Comparison of ENCODE assay signal across 8 cellular contexts in the genomic region with DNA sequence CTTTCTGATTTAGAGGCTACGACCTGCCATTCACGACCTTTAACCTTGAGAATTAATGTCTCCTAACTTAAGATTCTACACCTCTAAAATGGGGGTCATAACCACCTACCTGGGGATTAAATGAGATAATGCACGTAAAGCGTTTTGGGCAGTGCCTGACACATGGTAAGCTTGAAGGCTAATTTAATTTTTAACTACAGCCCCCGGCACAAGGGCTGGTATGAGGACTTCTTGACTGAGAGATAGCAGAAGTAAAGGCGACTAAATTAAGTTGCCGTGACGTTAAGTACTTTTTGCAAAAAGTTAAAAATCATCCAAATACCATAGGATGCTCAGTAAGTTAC. TPM values are rescaled to one million over a fixed set of nuclear protein-coding genes. Genes with fewer than 3 reads are reported as not detected.
DNase-seq lines count a peak whose midpoint lies in the region; ATAC-seq and TF ChIP-seq lines count a peak whose summit lies in the region.

No MANE protein-coding gene starts in this region.

- TF ChIP-seq CTCF in nephron progenitor cell (IDR thresholded peaks at IDR 0.05) = no peak

- H3K4me3 Mint-ChIP-seq in nephron progenitor cell = peak overlapping the region; percentile 98

- no peaks in the 10 kb centered on the region for H3K9me3 ChIP-seq in BLaER1 treated with 17β-estradiol and CSF1 and Interleukin-3, amounts not matched to agents 10 nM and 100 nM (replicated peaks in 1 of 11)
- H3K9me3 ChIP-seq in MG63 (no peaks in the 10 kb centered on the region), ectodermal cell (ENCODE audit: control insufficient read depth, low read length) (no peaks in the 10 kb centered on the region)

- peaks cover 4% of the 10 kb centered on the region for H3K36me3 Mint-ChIP-seq in nephron progenitor cell (ENCODE audit: low read depth)

- H3K27me3 Mint-ChIP-seq in nephron progenitor cell (ENCODE audit: low read depth, poor library complexity) = peaks cover 5% of the 10 kb centered on the region

- no peak overlapping the region for H3K27ac Mint-ChIP-seq in nephron progenitor cell

- H3K27me3 ChIP-seq in BLaER1 treated with 17β-estradiol and CSF1 and Interleukin-3, amounts not matched to agents 10 nM and 100 nM = no peaks in the 10 kb centered on the region
- H3K27me3 ChIP-seq in MG63 (no peaks in the 10 kb centered on the region), ectodermal cell (ENCODE audit: control insufficient read depth, insufficient read depth, low read length, poor library complexity, severe bottlenecking) (no peaks in the 10 kb centered on the region)

- peaks cover 4% of the 10 kb centered on the region for H3K9me3 Mint-ChIP-seq in nephron progenitor cell

- 1 to 5% methylated on average over 8 of the region's 8 CpGs for WGBS in ectodermal cell, 2 experiments

- H3K36me3 ChIP-seq in BLaER1 treated with 17β-estradiol and CSF1 and Interleukin-3, amounts not matched to agents 10 nM and 100 nM = peaks cover 0 to 12% (median 0%) of the 10 kb centered on the region in 11 experiments; a peak in 3 of 22 replicates
- H3K36me3 ChIP-seq in MG63 = peaks cover 2% of the 10 kb centered on the region; the same call in 1 of the 2 replicates
- H3K36me3 ChIP-seq in ectodermal cell (ENCODE audit: control insufficient read depth, insufficient read depth, low read length) = no peaks in the 10 kb centered on the region

- peak overlapping the region; percentile 72 to 91 (median 83) for H3K27ac ChIP-seq in BLaER1 treated with 17β-estradiol and CSF1 and Interleukin-3, amounts not matched to agents 10 nM and 100 nM
- H3K27ac ChIP-seq in ectodermal cell (ENCODE audit: insufficient read depth, low read depth, low read length, poor library complexity, severe bottlenecking) = no peak overlapping the region

- H3K4me1 ChIP-seq in BLaER1 treated with 17β-estradiol and CSF1 and Interleukin-3, amounts not matched to agents 10 nM and 100 nM = peaks cover 32 to 55% (median 40%) of the 10 kb centered on the region in 10 experiments
- peaks cover 5% of the 10 kb centered on the region for H3K4me1 ChIP-seq in ectodermal cell (ENCODE audit: control insufficient read depth, insufficient read depth, low read length)

- peaks cover 0 to 10% (median 5%) of the 10 kb centered on the region in 11 experiments; a peak in 13 of 22 replicates for H4K20me1 ChIP-seq in BLaER1 treated with 17β-estradiol and CSF1 and Interleukin-3, amounts not matched to agents 10 nM and 100 nM

- DNase-seq in MG63 (no peak), nephron progenitor cell (no peak), nucleus accumbens (lab: John Stamatoyannopoulos, UW) (no peak), NCI-H1694 treated with DMSO at 0.1 percent for 48 hours (lab: John Stamatoyannopoulos, UW) (no peak)
- DNase-seq in stimulated activated CD4-positive, alpha-beta T cell treated with anti-CD3 and anti-CD28 coated beads, Interleukin-12 subunit alpha, Interleukin-12 subunit beta, amount 100 ng/mL, for 4 hours = no peak

- ATAC-seq in activated CD4-positive, CD25-positive, alpha-beta regulatory T cell treated with anti-CD3 and anti-CD28 coated beads, Interleukin-2, amount 50 U/mL, for 24 hours = no peak

- peaks cover 59% of the 10 kb centered on the region for H3K4me1 Mint-ChIP-seq in nephron progenitor cell

- H3K9ac ChIP-seq in BLaER1 treated with 17β-estradiol and CSF1 and Interleukin-3, amounts not matched to agents 10 nM and 100 nM = peak overlapping the region; percentile 80 to 93 (median 89)

- H3K4me3 ChIP-seq in BLaER1 treated with 17β-estradiol and CSF1 and Interleukin-3, amounts not matched to agents 10 nM and 100 nM = peak overlapping the region; percentile 72 to 87 (median 80)
- peak overlapping the region; percentile 62 for H3K4me3 ChIP-seq in MG63
- peak overlapping the region; percentile 78 for H3K4me3 ChIP-seq in ectodermal cell (ENCODE audit: insufficient read depth, low read depth, low read length)

- H3K4me2 ChIP-seq in BLaER1 treated with 17β-estradiol and CSF1 and Interleukin-3, amounts not matched to agents 10 nM and 100 nM = peak overlapping the region; percentile 77 to 92 (median 83)

RNA-seq across cellular contexts. Expression of gene MRPL35, which starts 0.5 kb away (rescaled TPM):
- total RNA-seq in MG63 (2014; rRNA removed; shearing (Covaris generic); ENCODE audit: low replicate concordance) = 75.5 and 77.0 TPM in 2 replicates
- polyA plus RNA-seq in ectodermal cell (2013, experiment 1 of 4) = 33.4 TPM
- 32.2 TPM for polyA plus RNA-seq in ectodermal cell (2013, experiment 2 of 4)
- 25.4 TPM for polyA plus RNA-seq in ectodermal cell (2013, experiment 3 of 4)
- polyA plus RNA-seq in ectodermal cell (2013, experiment 4 of 4) = 31.7 TPM

RNA-seq across cellular contexts. Expression of gene IMMT, which starts 4.5 kb away (rescaled TPM):
- 54.4 and 57.5 TPM in 2 replicates for total RNA-seq in MG63 (2014; rRNA removed; shearing (Covaris generic); ENCODE audit: low replicate concordance)
- polyA plus RNA-seq in ectodermal cell (2013, experiment 1 of 4) = 130 TPM
- polyA plus RNA-seq in ectodermal cell (2013, experiment 2 of 4) = 132 TPM
- 111 TPM for polyA plus RNA-seq in ectodermal cell (2013, experiment 3 of 4)
- polyA plus RNA-seq in ectodermal cell (2013, experiment 4 of 4) = 120 TPM
